Comparison of ENCODE assay signal across 10 cellular contexts in the genomic region with DNA sequence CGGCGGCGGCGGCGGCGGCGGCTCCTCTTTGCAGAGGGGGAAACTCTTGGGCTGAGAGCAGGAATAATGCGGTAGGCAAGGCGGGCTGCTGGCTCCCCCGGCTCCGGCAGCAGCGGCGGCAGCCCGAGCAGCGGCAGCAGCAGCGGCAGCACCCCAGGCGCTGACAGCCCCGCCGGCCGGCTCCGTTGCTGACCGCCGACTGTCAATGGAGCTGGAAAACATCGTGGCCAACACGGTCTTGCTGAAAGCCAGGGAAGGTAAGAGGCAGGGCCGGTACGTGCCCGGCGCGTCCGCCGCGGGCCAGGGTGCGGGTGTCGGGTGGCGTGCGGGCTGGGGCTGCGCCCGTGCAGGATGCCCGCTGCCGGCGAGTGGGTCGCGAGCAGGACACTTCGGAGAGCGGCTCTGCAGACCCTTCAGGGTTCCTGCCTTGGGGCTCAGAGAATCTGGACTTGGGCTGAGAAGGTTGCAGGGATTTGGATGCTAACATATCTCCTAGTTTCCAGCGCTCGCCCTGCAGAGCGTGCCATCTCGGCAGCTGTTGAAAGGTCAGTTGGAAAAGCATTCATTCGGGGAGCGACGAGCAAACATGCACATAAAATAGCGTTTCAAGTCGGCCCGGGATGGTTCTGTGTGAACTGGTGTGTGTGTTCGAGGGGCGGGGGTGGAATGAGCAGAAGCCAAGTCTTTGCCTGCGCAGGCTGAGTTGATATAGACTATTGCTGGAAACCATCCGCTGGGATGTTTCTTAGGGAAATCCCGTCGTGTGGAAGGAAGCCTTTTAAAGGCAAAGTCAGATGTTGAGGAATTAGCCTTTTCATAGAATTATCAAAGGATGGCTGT. TPM values are rescaled to one million over a fixed set of nuclear protein-coding genes. Genes with fewer than 3 reads are reported as not detected.
DNase-seq lines count a peak whose midpoint lies in the region; ATAC-seq, FAIRE-seq and TF ChIP-seq lines count a peak whose summit lies in the region.
"Had no signal": no experiment of that assay in that cellular context is flagged by ENCODE, and none has a peak within 500 bp of the region (broad histone marks: within the 10 kb centered on the region; RNA-seq: fewer than 3 reads in every experiment).

No MANE protein-coding gene starts in this region.

- H3K27me3 ChIP-seq in heart right ventricle (no peaks in the 10 kb centered on the region), pancreas (no peaks in the 10 kb centered on the region)

- DNase-seq in DMS79 treated with DMSO at 0.1 percent for 48 hours (lab: John Stamatoyannopoulos, UW) (peak; percentile 8), DMS79 (lab: John Stamatoyannopoulos, UW) (no peak), RPMI7951 (ENCODE audit: low read depth) (peak; percentile 41), amygdala (lab: John Stamatoyannopoulos, UW) (peak in 39 of 56 donors; percentile 7 to 86 (median 58)), heart right ventricle (peak; percentile 51 to 70), pancreas (peak; percentile 25 to 84 (median 50)), NCI-H2196 treated with DMSO at 0.1 percent for 48 hours (lab: John Stamatoyannopoulos, UW; ENCODE audit: unreplicated experiment) (no peak)

- intact Hi-C loops in heart right ventricle (cut with DNase I) (loop anchor here (2.0 to 10.0 kb wide), 10 partner anchors 44 to 237 kb away; no protein-coding TSS in a partner anchor), pancreas (cut with DNase I) (loop anchor here in 2 of 3 donors (10.0 kb wide), 1 partner anchor 207 kb away; no protein-coding TSS in a partner anchor)

- H3K4me1 ChIP-seq in heart right ventricle (peaks cover 5 to 68% (median 58%) of the 10 kb centered on the region in 9 donors), pancreas (peaks cover 0 to 25% (median 0%) of the 10 kb centered on the region in 3 donors)

- H3K4me3 ChIP-seq in heart right ventricle (peak overlapping the region; percentile 72 to 99 (median 95)), pancreas (peak overlapping the region; percentile 74 to 98 (median 82))

- WGBS in heart right ventricle, 2 donors: 0 to 1% methylated on average over 58 to 62 of the region's 62 CpGs
- WGBS in pancreas, 2 donors: 0% methylated on average over 53 to 62 of the region's 62 CpGs

- no peak for FAIRE-seq in pancreas (lab: Jason Lieb, UNC)
- FAIRE-seq: A204.1, frontal cortex had no signal

- TF ChIP-seq CTCF in heart right ventricle (IDR thresholded peaks at IDR 0.05): no peak
- no peak for TF ChIP-seq CTCF in pancreas (IDR thresholded peaks at IDR 0.05)

- H3K27ac ChIP-seq in heart right ventricle (peak overlapping the region; percentile 84 to 100 (median 98)), pancreas (peak overlapping the region in 2 of 4 donors; percentile 76 to 97)

- peak; percentile 8 for ATAC-seq in HG03095 (IDR thresholded peaks at IDR 0.05; ENCODE audit: unreplicated experiment)
- ATAC-seq in heart right ventricle: peak in 7 of 8 donors; percentile 4 to 63 (median 23)
- ATAC-seq in pancreas: peak; percentile 12 to 27 (median 16)

- H3K36me3 ChIP-seq in heart right ventricle (peaks cover 0 to 15% (median 0%) of the 10 kb centered on the region in 9 donors), pancreas (no peaks in the 10 kb centered on the region)

- H3K9me3 ChIP-seq in heart right ventricle: no peaks in the 10 kb centered on the region
- H3K9me3 ChIP-seq in pancreas: no peaks in the 10 kb centered on the region

RNA-seq across cellular contexts. Expression of gene GRK5, which starts 0.6 kb away (rescaled TPM):
- total RNA-seq in RPMI7951 (2014; rRNA removed; shearing (Covaris generic)): 2.7 and 2.9 TPM in 2 replicates
- total RNA-seq in heart right ventricle (10 to 100 TPM; 11.8 to 80.5 (median 32.5) TPM), pancreas (1 to 10 TPM; 1.4 to 4.1 (median 2.2) TPM)
- polyA plus RNA-seq in heart right ventricle (10 to 100 TPM; 19.4 to 20.2 TPM), pancreas (1 to 10 TPM; 2.3 to 6.0 TPM)

RNA-seq across cellular contexts. Expression of gene PRDX3, which starts 29.3 kb away (rescaled TPM):
- 269 and 294 TPM in 2 replicates for total RNA-seq in RPMI7951 (2014; rRNA removed; shearing (Covaris generic))
- total RNA-seq in heart right ventricle (100 to 1,000 TPM; 217 to 323 (median 286) TPM), pancreas (10 to 100 TPM; 27.1 to 59.3 (median 42.4) TPM)
- polyA plus RNA-seq in heart right ventricle (100 to 1,000 TPM in 1 of 2 donors, 10 to 100 TPM in 1; 75.4 to 185 TPM), pancreas (10 to 100 TPM; 39.3 to 87.4 TPM)

RNA-seq across cellular contexts. Expression of gene SFXN4, which starts 42.4 kb away (rescaled TPM):
- 12.0 and 26.6 TPM in 2 replicates for total RNA-seq in RPMI7951 (2014; rRNA removed; shearing (Covaris generic))
- total RNA-seq in heart right ventricle: 10 to 100 TPM; 32.3 to 53.1 (median 43.3) TPM
- polyA plus RNA-seq in heart right ventricle: 10 to 100 TPM; 65.6 to 95.2 TPM
- total RNA-seq in pancreas: 10 to 100 TPM; 16.1 to 28.4 (median 21.7) TPM
- 10 to 100 TPM; 56.8 to 58.6 TPM for polyA plus RNA-seq in pancreas

Comparison
In these comparisons a context has a peak if more than half of its experiments do, and no peak if none do; other contexts are left out.
1. DNase-seq: peak in DMS79 treated with DMSO at 0.1 percent for 48 hours (single experiment), RPMI7951 (single experiment), amygdala (39 of 56), heart right ventricle (2 of 2) and pancreas (6 of 6); none in DMS79 (single experiment) and NCI-H2196 treated with DMSO at 0.1 percent for 48 hours (single experiment).
2. Peak in every context shown above with its lines, with median percentiles within 50 percentile points of each other: ATAC-seq.